In the genomic region with DNA sequence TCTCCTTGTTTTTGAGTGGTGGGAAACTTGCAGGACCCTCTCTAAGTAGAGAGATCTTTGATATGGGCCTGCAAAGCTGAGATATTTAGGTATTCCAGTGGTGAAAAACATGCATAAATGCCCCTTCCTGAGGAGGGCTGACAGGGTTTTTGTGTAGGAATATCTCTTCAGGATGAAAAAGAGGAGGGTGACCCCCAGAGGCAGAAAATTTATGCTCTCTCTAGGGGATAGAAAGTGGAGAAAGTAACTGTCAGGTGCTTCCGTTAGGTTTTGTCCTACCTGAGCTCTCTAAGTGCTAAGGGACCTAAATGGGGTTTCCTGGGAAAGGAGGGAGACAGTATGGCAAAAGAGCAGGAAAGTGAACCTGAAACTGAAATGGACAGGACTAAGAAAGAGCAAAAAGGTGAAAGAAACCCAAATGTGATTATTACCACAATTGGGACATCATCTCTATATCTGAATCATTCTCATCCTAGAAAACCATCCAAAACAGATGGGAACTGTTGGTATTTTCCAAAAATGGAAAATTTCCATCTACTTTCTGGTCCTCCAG, we compare ENCODE assay signal across 1 cellular context.
TF ChIP-seq lines count a peak whose summit lies in the region.

No MANE protein-coding gene starts in this region.

TF ChIP-seq in K562, 482 proteins besides CTCF, POLR2A, EP300 and RAD21 (continued from another document):
- TF ChIP-seq, protein P1, sequence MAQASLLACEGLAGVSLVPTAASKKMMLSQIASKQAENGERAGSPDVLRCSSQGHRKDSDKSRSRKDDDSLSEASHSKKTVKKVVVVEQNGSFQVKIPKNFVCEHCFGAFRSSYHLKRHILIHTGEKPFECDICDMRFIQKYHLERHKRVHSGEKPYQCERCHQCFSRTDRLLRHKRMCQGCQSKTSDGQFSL (CRISPR knock-in tag; IDR thresholded peaks at IDR 0.05), result no peak
- TF ChIP-seq, protein P1 (tag; IDR thresholded peaks at IDR 0.05), result no peak
- TF ChIP-seq BMI1 (IDR thresholded peaks at IDR 0.05; ENCODE audit: low read length) (no peak), CEBPB (tag; IDR thresholded peaks at IDR 0.05) (no peak), MCM2 (IDR thresholded peaks at IDR 0.05; ENCODE audit: low read depth) (no peak), WHSC1 (IDR thresholded peaks at IDR 0.05; ENCODE audit: low read length) (no peak), PHB (CRISPR knock-in tag; IDR thresholded peaks at IDR 0.05) (no peak)
